In the genomic region with DNA sequence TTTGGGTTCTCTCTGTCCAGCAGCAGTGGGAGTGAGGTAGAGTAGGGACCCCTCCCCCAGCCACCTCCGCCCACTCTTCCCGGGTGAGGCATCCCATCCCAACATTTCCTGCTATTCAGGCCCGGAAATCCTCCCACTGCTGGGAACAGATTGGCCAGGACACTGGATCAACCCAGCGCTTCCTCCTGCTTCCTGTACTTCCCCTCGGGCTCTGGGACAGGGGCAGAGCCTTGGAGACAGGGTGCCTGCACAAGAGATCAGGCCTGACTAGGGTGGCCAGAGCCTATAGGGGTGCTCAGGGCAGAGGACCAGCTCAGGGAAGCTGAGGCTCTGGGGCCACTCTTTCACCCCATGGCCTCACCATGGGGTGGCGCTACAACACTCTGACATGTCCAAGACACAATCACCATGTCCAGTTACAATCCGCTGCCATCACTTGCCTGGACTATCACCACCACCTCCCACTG, we compare ENCODE assay signal across 8 cellular contexts. TPM values are rescaled to one million over a fixed set of nuclear protein-coding genes. Genes with fewer than 3 reads are reported as not detected.
DNase-seq lines count a peak whose midpoint lies in the region; ATAC-seq lines count a peak whose summit lies in the region.

No MANE protein-coding gene starts in this region.

- ATAC-seq in Right ventricle myocardium inferior, result peak; percentile 66
- ATAC-seq in HG03280 (IDR thresholded peaks at IDR 0.05; ENCODE audit: unreplicated experiment), result no peak

- peak overlapping the region in 19 of 21 experiments; percentile 3 to 87 (median 53) for H3K27ac ChIP-seq in skin epidermis

- H3K4me3 ChIP-seq in skin epidermis, result no peak overlapping the region

- DNase-seq in stimulated activated CD4-positive, alpha-beta T cell treated with anti-CD3 and anti-CD28 coated beads, Interleukin-4, amount 100 ng/mL, for 1 hour, result peak; percentile 41
- no peak for DNase-seq in stimulated activated CD4-positive, alpha-beta T cell treated with anti-CD3 and anti-CD28 coated beads, Interleukin-4, amount 100 ng/mL, for 4 hours
- DNase-seq in activated CD4-positive, alpha-beta T cell treated with anti-CD3 and anti-CD28 coated beads, Interleukin-2, amount 50 U/mL, for 1 hour, result peak; percentile 21
- DNase-seq in Right ventricle myocardium inferior (ENCODE audit: missing footprints) (peak; percentile 83), HuH-7.5 (ENCODE audit: low spot score) (no peak), H4 (ENCODE audit: low spot score) (no peak)

- intact Hi-C loops in Right ventricle myocardium inferior (cut with DNase I), result loop anchor here (5.0 kb wide), 1 partner anchor 93 kb away; no protein-coding TSS in a partner anchor

RNA-seq across cellular contexts. Expression of a gene that starts 14.5 kb away (rescaled TPM):
- total RNA-seq in Right ventricle myocardium inferior, result 21.3 TPM
- total RNA-seq in H4 (2014; rRNA removed; shearing (Covaris generic)), result 0.12 and 0.23 TPM in 2 replicates

RNA-seq across cellular contexts. Expression of a gene that starts 21.9 kb away (rescaled TPM):
- 49.9 TPM for total RNA-seq in Right ventricle myocardium inferior
- 22.8 and 24.8 TPM in 2 replicates for total RNA-seq in H4 (2014; rRNA removed; shearing (Covaris generic))

RNA-seq across cellular contexts. Expression of a gene that starts 28.9 kb away (rescaled TPM):
- total RNA-seq in Right ventricle myocardium inferior, result 3.8 TPM
- 6.3 and 11.5 TPM in 2 replicates for total RNA-seq in H4 (2014; rRNA removed; shearing (Covaris generic))

RNA-seq across cellular contexts. Expression of a gene that starts 38.7 kb away (rescaled TPM):
- total RNA-seq in Right ventricle myocardium inferior, result 30.2 TPM
- 32.8 and 49.8 TPM in 2 replicates for total RNA-seq in H4 (2014; rRNA removed; shearing (Covaris generic))

RNA-seq across cellular contexts. Expression of a gene that starts 48.1 kb away (rescaled TPM):
- 0.30 TPM for total RNA-seq in Right ventricle myocardium inferior
- not detected in 2 replicates for total RNA-seq in H4 (2014; rRNA removed; shearing (Covaris generic))

Comparison
In these comparisons a context has a peak if more than half of its experiments do, and no peak if none do; other contexts are left out.
1. DNase-seq: peak in stimulated activated CD4-positive, alpha-beta T cell treated with anti-CD3 and anti-CD28 coated beads, Interleukin-4, amount 100 ng/mL, for 1 hour (single experiment), activated CD4-positive, alpha-beta T cell treated with anti-CD3 and anti-CD28 coated beads, Interleukin-2, amount 50 U/mL, for 1 hour (single experiment) and Right ventricle myocardium inferior (single experiment); none in stimulated activated CD4-positive, alpha-beta T cell treated with anti-CD3 and anti-CD28 coated beads, Interleukin-4, amount 100 ng/mL, for 4 hours (0 of 2), HuH-7.5 (single experiment) and H4 (single experiment).
2. RNA of a gene that starts 14.5 kb away (total RNA-seq): 21.3 TPM in Right ventricle myocardium inferior (single experiment); 0.12 to 0.23 TPM in H4; every median in the first group is over 10 times any median in the second.